Comparison of ENCODE assay signal across 1 cellular context in the genomic region with DNA sequence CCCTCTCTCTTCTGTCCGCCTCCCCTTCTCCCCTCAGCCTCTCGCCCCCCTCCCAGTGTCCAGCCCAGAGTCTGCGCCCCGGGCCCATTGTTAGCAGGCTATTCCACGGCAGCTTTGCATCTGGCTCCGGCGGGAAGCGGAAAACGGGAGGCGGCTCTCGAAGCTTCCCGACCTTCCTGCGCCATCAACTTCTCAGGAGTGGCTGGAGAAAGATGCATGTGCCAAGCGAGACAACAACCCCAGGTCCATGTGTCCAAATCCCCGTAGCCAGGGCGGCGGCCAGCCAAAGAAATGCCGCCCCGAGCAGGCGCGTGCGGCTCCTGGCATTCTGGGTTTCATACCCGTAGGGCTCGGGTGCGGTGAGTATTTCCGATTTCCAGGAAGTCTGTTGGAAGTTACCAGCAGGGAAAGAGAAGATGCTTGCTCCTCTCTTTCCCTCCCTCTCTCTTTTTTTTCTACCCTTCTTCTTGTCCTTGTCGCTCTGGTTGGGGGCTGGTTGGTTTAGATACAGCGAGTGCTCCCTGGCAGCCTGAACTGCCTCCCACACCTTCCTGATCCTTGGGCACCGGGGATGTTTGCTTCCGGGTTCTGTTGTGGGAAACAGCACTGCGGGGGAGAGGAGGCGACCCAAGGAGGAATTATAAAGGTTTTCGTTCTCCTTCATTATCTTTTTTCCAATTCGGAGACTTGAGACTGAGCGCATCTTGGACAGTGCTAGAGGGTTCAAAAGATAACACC.
TF ChIP-seq lines count a peak whose summit lies in the region.

No MANE protein-coding gene starts in this region.

TF ChIP-seq in endothelial cell of umbilical vein, 7 proteins besides CTCF, POLR2A, EP300 and RAD21:
- TF ChIP-seq MYC (IDR thresholded peaks at IDR 0.05; ENCODE audit: low read depth, low read length) (no peak), FOS (IDR thresholded peaks at IDR 0.05; ENCODE audit: borderline replicate concordance, insufficient read depth, low read length) (no peak), POLR2AphosphoS5 (IDR thresholded peaks at IDR 0.05; ENCODE audit: insufficient read depth, low read depth, low read length) (peak; percentile 25), GATA2 (IDR thresholded peaks at IDR 0.05; ENCODE audit: insufficient read depth, insufficient read length, low read depth, low read length) (no peak), JUN (IDR thresholded peaks at IDR 0.05; ENCODE audit: borderline replicate concordance, insufficient read depth, insufficient read length, low read depth) (no peak)
